In genomic region chr13:97388385-97388784, GRCh38 we compare ENCODE assay signal across 20 cellular contexts.
DNase-seq lines count a peak whose midpoint lies in the region; ATAC-seq lines count a peak whose summit lies in the region.
"Had no signal": no experiment of that assay in that cellular context is flagged by ENCODE, and none has a peak within 500 bp of the region (broad histone marks: within the 10 kb centered on the region; RNA-seq: fewer than 3 reads in every experiment).

No MANE protein-coding gene starts in this region.

- no peaks in the 10 kb centered on the region for H3K27me3 ChIP-seq in BLaER1 treated with 17β-estradiol and CSF1 and Interleukin-3, amounts not matched to agents 10 nM and 100 nM
- H3K27me3 ChIP-seq: ascending aorta, foreskin keratinocyte, sigmoid colon had no signal

- peaks cover 19 to 28% of the 10 kb centered on the region in 2 donors for H3K4me1 Mint-ChIP-seq in effector memory CD8-positive, alpha-beta T cell (ENCODE audit: low read depth in 2 of 2)

- H4K20me1 ChIP-seq in BLaER1 treated with 17β-estradiol and CSF1 and Interleukin-3, amounts not matched to agents 10 nM and 100 nM = no peaks in the 10 kb centered on the region

- peak overlapping the region; percentile 73 to 99 (median 95); a peak in 21 of 22 replicates for H3K27ac ChIP-seq in BLaER1 treated with 17β-estradiol and CSF1 and Interleukin-3, amounts not matched to agents 10 nM and 100 nM
- H3K27ac ChIP-seq: foreskin keratinocyte had no signal

- peaks cover 0 to 21% (median 10%) of the 10 kb centered on the region in 11 experiments; a peak in 10 of 22 replicates for H3K36me3 ChIP-seq in BLaER1 treated with 17β-estradiol and CSF1 and Interleukin-3, amounts not matched to agents 10 nM and 100 nM

- H3K9me3 Mint-ChIP-seq in effector memory CD8-positive, alpha-beta T cell = no peaks in the 10 kb centered on the region
- H3K9me3 Mint-ChIP-seq: T-cell had no signal

- H3K4me3 Mint-ChIP-seq in effector memory CD8-positive, alpha-beta T cell = no peak overlapping the region
- H3K4me3 Mint-ChIP-seq: B cell, T-cell had no signal

- no peaks in the 10 kb centered on the region for H3K27me3 Mint-ChIP-seq in effector memory CD8-positive, alpha-beta T cell
- H3K27me3 Mint-ChIP-seq: B cell, T-cell had no signal

- H3K27ac Mint-ChIP-seq in effector memory CD8-positive, alpha-beta T cell = peak overlapping the region; percentile 2 to 23
- H3K27ac Mint-ChIP-seq: B cell, T-cell had no signal

- peak; percentile 38 for ATAC-seq in GM19463 (IDR thresholded peaks at IDR 0.05; ENCODE audit: unreplicated experiment)
- no peak for ATAC-seq in effector memory CD8-positive, alpha-beta T cell (replicated peaks)
- ATAC-seq in GM18511 (IDR thresholded peaks at IDR 0.05; ENCODE audit: unreplicated experiment) = no peak
- no peak for ATAC-seq in HG02678 (IDR thresholded peaks at IDR 0.05; ENCODE audit: unreplicated experiment)
- ATAC-seq: foreskin keratinocyte, T-cell had no signal

- peaks cover 3% of the 10 kb centered on the region for H3K36me3 Mint-ChIP-seq in effector memory CD8-positive, alpha-beta T cell (ENCODE audit: insufficient read depth)

- H3K4me3 ChIP-seq in BLaER1 treated with 17β-estradiol and CSF1 and Interleukin-3, amounts not matched to agents 10 nM and 100 nM = no peak overlapping the region; a peak in 1 of 20 replicates
- H3K4me3 ChIP-seq: ascending aorta, sigmoid colon had no signal

- no peaks in the 10 kb centered on the region for H3K9me3 ChIP-seq in BLaER1 treated with 17β-estradiol and CSF1 and Interleukin-3, amounts not matched to agents 10 nM and 100 nM (replicated peaks in 1 of 11)
- H3K9me3 ChIP-seq: ascending aorta, sigmoid colon had no signal

- peaks cover 32 to 82% (median 61%) of the 10 kb centered on the region in 10 experiments for H3K4me1 ChIP-seq in BLaER1 treated with 17β-estradiol and CSF1 and Interleukin-3, amounts not matched to agents 10 nM and 100 nM
- H3K4me1 ChIP-seq: foreskin keratinocyte had no signal

- peak overlapping the region; percentile 52 to 95 (median 85) for H3K4me2 ChIP-seq in BLaER1 treated with 17β-estradiol and CSF1 and Interleukin-3, amounts not matched to agents 10 nM and 100 nM

- H3K9ac ChIP-seq in BLaER1 treated with 17β-estradiol and CSF1 and Interleukin-3, amounts not matched to agents 10 nM and 100 nM = peak overlapping the region; percentile 51 to 91 (median 85); a peak in 20 of 22 replicates

- DNase-seq in NCI-H69 (lab: John Stamatoyannopoulos, UW) (peak; percentile 53), SW 1271 (lab: John Stamatoyannopoulos, UW) (no peak), NCI-H187 (lab: John Stamatoyannopoulos, UW) (no peak)
- no peak for DNase-seq in effector memory CD8-positive, alpha-beta T cell
- DNase-seq: activated CD8-positive, alpha-beta memory T cell treated with anti-CD3 and anti-CD28 coated beads for 24 hours; activated effector memory CD4-positive, alpha-beta T cell treated with anti-CD3 and anti-CD28 coated beads, Interleukin-2, amount 50 U/mL, for 16 hours; foreskin keratinocyte; Karpas-422; NCI-H187 treated with DMSO at 0.1 percent for 48 hours; NCI-H524 treated with DMSO at 0.1 percent for 48 hours; occipital lobe; sigmoid colon; stimulated activated CD4-positive, alpha-beta T cell treated with anti-CD3 and anti-CD28 coated beads, Interleukin-1b, Interleukin-23, amount 100 ng/mL, for 48 hours; T-cell had no signal
